Comparison of ENCODE assay signal across 1 cellular context in genomic region chr7:93245525-93246432, GRCh38.
TF ChIP-seq lines count a peak whose summit lies in the region.

No MANE protein-coding gene starts in this region.

TF ChIP-seq in H1, 55 proteins besides CTCF, POLR2A, EP300 and RAD21 (continued from another document):
- no peak for TF ChIP-seq ATF2 (IDR thresholded peaks at IDR 0.05; ENCODE audit: low read length)
- TF ChIP-seq CREB1 (IDR thresholded peaks at IDR 0.05), result no peak
- TF ChIP-seq E2F6 (IDR thresholded peaks at IDR 0.05), result no peak
- no peak for TF ChIP-seq SIX5 (IDR thresholded peaks at IDR 0.05; ENCODE audit: low read depth, low read length)
- no peak for TF ChIP-seq CBX5 (IDR thresholded peaks at IDR 0.05; ENCODE audit: low read depth, low read length)
